ENCODE assay signal across 8 cellular contexts in the genomic region with DNA sequence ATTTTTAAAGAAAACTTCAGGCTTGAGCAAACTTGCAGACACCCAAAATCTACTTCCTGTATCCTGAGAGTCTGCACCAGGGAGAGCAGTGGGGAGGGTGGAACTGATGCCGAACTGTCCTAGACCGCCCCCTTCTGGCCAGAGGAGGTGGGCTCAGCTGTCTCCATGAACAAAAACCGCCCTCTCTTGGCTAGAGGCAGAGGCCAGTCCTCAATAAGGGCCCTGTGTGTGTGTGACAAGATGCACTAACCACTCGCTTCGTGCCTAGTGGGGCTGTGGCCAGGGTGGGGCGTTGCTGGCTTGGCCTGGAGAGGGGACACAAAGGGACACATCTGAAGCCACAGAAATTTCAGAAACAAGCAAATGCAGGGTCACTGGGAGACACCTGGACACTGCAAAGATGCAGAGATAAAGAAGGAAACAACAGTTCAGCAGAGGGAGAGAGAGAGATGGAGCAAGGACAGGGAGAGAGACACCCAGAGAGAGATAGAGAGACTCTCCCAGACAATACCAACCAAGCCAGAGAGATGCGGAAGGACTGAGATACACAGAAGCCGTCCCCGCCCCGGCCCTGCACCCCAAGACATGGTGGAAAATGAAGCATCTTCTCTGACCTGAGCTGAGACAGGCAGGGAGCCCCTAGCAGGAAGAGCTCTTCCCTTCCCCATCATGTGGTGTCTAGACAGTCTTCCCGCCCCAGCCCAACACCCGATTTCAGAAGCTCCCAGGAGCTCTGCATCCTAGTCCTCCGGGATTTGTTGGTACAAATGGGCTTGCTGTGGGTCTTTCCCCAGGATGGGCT. TPM values are rescaled to one million over a fixed set of nuclear protein-coding genes. Genes with fewer than 3 reads are reported as not detected.
DNase-seq lines count a peak whose midpoint lies in the region; ATAC-seq, FAIRE-seq and TF ChIP-seq lines count a peak whose summit lies in the region.

No MANE protein-coding gene starts in this region.

- H3K27me3 ChIP-seq in pancreas: no peaks in the 10 kb centered on the region
- peaks cover 6% of the 10 kb centered on the region for H3K27me3 ChIP-seq in transverse colon

- FAIRE-seq in pancreas (lab: Jason Lieb, UNC): peak; percentile 34

- 52 to 54% methylated on average over 13 of the region's 13 CpGs for WGBS in pancreas, 2 donors
- 0 to 54% methylated on average over 1 to 13 of the region's 13 CpGs for WGBS in transverse colon (ENCODE audit: low coverage in 1 of 2), 2 donors

- ATAC-seq in pancreas: peak; percentile 96 to 99 (median 98)

- H3K27ac ChIP-seq in pancreas: no peak overlapping the region
- no peak overlapping the region for H3K27ac ChIP-seq in transverse colon

- H3K9me3 ChIP-seq in pancreas (no peaks in the 10 kb centered on the region), transverse colon (no peaks in the 10 kb centered on the region)

- H3K4me1 ChIP-seq in pancreas (no peaks in the 10 kb centered on the region), transverse colon (peaks cover 0 to 6% (median 5%) of the 10 kb centered on the region in 4 donors)

- TF ChIP-seq EP300 in transverse colon (IDR thresholded peaks at IDR 0.05; ENCODE audit: low read depth): no peak

- in situ Hi-C loops in transverse colon (cut with MboI; ENCODE audit: low pct_ligation_motif_present in 1 of 4, low pct_unique_long_range_greater_than_20kb in 1 of 4, low sequenced_read_pairs in 3 of 4): loop anchor here (5.0 to 10.0 kb wide), 3 partner anchors 51 to 56 kb away; no protein-coding TSS in a partner anchor

- H3K4me3 ChIP-seq in pancreas: no peak overlapping the region
- no peak overlapping the region for H3K4me3 ChIP-seq in transverse colon

- H3K36me3 ChIP-seq in pancreas (no peaks in the 10 kb centered on the region), transverse colon (no peaks in the 10 kb centered on the region)

- peak; percentile 77 for DNase-seq in GF-D8 (lab: John Stamatoyannopoulos, UW)
- peak; percentile 64 for DNase-seq in GOT3 (lab: John Stamatoyannopoulos, UW)
- peak; percentile 62 for DNase-seq in LHCN-M2 (ENCODE audit: low read depth)
- peak; percentile 17 for DNase-seq in SIG-M5 (lab: John Stamatoyannopoulos, UW)
- peak; percentile 94 for DNase-seq in activated effector memory CD4-positive, alpha-beta T cell treated with anti-CD3 and anti-CD28 coated beads, Interleukin-2, amount 50 U/mL, for 16 hours
- DNase-seq in germinal center (ENCODE audit: low spot score): peak; percentile 91
- peak; percentile 72 to 90 (median 82) for DNase-seq in pancreas
- DNase-seq in transverse colon: peak; percentile 91

- peak; percentile 68 to 90 (median 76) for TF ChIP-seq CTCF in pancreas (IDR thresholded peaks at IDR 0.05)
- TF ChIP-seq CTCF in transverse colon (IDR thresholded peaks at IDR 0.05): peak; percentile 85 to 92 (median 90)

- intact Hi-C loops in pancreas (cut with DNase I) (no loop called here), transverse colon (cut with DNase I; ENCODE audit: low total_unique reads) (loop anchor here (5.0 kb wide), 1 partner anchor 56 kb away; no protein-coding TSS in a partner anchor)

- no peak for TF ChIP-seq POLR2A in transverse colon (IDR thresholded peaks at IDR 0.05)

RNA-seq across cellular contexts. Expression of a gene that starts 22.7 kb away (rescaled TPM):
- total RNA-seq in LHCN-M2 (2014; rRNA removed) (not detected in 2 replicates), pancreas (under 1 TPM in 1 of 6 donors, not detected in 5; 0.31 TPM), transverse colon (not detected)
- not detected for polyA plus RNA-seq in LHCN-M2 (2012)
- under 1 TPM in 1 of 2 donors, not detected in 1; 0.28 TPM for polyA plus RNA-seq in pancreas

Comparison
In these comparisons a context has a peak if more than half of its experiments do, and no peak if none do; other contexts are left out.
1. DNase-seq: peak in every context shown above with its lines; median percentile 94 in activated effector memory CD4-positive, alpha-beta T cell treated with anti-CD3 and anti-CD28 coated beads, Interleukin-2, amount 50 U/mL, for 16 hours; 91 in germinal center; 91 in transverse colon; 82 in pancreas; 77 in GF-D8; 64 in GOT3; 62 in LHCN-M2; 17 in SIG-M5.